26 cellular contexts compared by ENCODE assay signal in the genomic region with DNA sequence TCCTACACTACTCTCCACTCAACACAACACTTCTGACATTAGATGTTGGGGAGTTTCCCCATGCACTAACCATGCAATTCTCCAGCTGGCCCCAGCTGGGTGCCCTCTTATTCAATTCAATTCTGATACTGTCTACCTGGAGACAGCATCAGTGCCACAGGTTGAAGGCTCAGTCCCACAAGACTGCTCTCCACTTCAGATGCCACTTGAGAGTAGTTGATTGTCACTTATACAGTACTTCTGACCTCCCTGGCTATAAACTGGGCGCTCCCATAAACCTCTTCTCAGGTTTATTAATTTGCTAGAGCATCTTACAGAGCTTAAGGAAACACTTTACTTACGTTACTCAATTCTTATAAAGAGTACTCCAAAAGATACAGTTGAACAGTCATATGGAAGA.
"Had no signal": no experiment of that assay in that cellular context is flagged by ENCODE, and none has a peak within 500 bp of the region (broad histone marks: within the 10 kb centered on the region; RNA-seq: fewer than 3 reads in every experiment).

No MANE protein-coding gene starts in this region.

- DNase-seq: activated CD4-positive, alpha-beta T cell treated with anti-CD3 and anti-CD28 coated beads for 36 hours; activated CD4-positive, CD25-positive, alpha-beta regulatory T cell; activated CD8-positive, alpha-beta T cell treated with anti-CD3 and anti-CD28 coated beads, Interleukin-2, amount 10 ng/mL, durations not matched to agents 7 days and 5 days; activated naive CD4-positive, alpha-beta T cell; activated T-cell treated with anti-CD3 and anti-CD28 coated beads for 4 hours; activated T-cell treated with anti-CD3 and anti-CD28 coated beads, Interleukin-2, amount 50 U/mL, for 72 hours; central memory CD4-positive, alpha-beta T cell; endodermal cell; foreskin melanocyte; kidney glomerular epithelial cell; mesendoderm; natural killer cell; stimulated activated CD4-positive, alpha-beta T cell treated with anti-CD3 and anti-CD28 coated beads, Interleukin-1b, Interleukin-23, amount 100 ng/mL, for 48 hours; stimulated activated CD4-positive, alpha-beta T cell treated with anti-CD3 and anti-CD28 coated beads, Interleukin-4, amount 100 ng/mL, for 4 hours; stimulated activated CD8-positive, alpha-beta memory T cell treated with anti-CD3 and anti-CD28 coated beads, Interleukin-4, amount 100 ng/mL, for 48 hours; stimulated activated naive CD8-positive, alpha-beta T cell treated with anti-CD3 and anti-CD28 coated beads, Interleukin-15, amount 100 ng/mL, for 72 hours; substantia nigra; upper lobe of left lung had no signal

- H3K4me1 ChIP-seq: breast epithelium, right atrium auricular region, upper lobe of left lung had no signal

- H3K4me3 ChIP-seq: breast epithelium, lung, right atrium auricular region, smooth muscle cell, upper lobe of left lung had no signal

- H3K36me3 ChIP-seq: breast epithelium, right atrium auricular region, upper lobe of left lung had no signal

- H3K27me3 ChIP-seq: breast epithelium, right atrium auricular region, upper lobe of left lung had no signal

- H3K9me3 ChIP-seq: breast epithelium, right atrium auricular region, upper lobe of left lung had no signal

- H3K27ac ChIP-seq: breast epithelium, right atrium auricular region, upper lobe of left lung had no signal

- ATAC-seq: activated CD4-positive, alpha-beta T cell treated with anti-CD3 and anti-CD28 coated beads for 36 hours; activated CD8-positive, alpha-beta T cell treated with anti-CD3 and anti-CD28 coated beads, Interleukin-2, amount 10 ng/mL, durations not matched to agents 7 days and 5 days; activated naive CD4-positive, alpha-beta T cell treated with anti-CD3 and anti-CD28 coated beads, Interleukin-2, amount 50 U/mL, for 72 hours; activated T-cell treated with anti-CD3 and anti-CD28 coated beads, Interleukin-2, amount 50 U/mL, for 72 hours; esophagus mucosa; left lobe of liver; natural killer cell; stimulated activated memory B cell treated with anti-CD40 and anti-IgM and Interleukin-4, amounts not matched to agents 10 μg/mL and 1 μg/mL and 100 μg/mL, for 72 hours; stimulated activated naive CD8-positive, alpha-beta T cell treated with anti-CD3 and anti-CD28 coated beads, Interleukin-15, amount 100 ng/mL, for 72 hours had no signal
